ENCODE assay signal across 1 cellular context in the genomic region with DNA sequence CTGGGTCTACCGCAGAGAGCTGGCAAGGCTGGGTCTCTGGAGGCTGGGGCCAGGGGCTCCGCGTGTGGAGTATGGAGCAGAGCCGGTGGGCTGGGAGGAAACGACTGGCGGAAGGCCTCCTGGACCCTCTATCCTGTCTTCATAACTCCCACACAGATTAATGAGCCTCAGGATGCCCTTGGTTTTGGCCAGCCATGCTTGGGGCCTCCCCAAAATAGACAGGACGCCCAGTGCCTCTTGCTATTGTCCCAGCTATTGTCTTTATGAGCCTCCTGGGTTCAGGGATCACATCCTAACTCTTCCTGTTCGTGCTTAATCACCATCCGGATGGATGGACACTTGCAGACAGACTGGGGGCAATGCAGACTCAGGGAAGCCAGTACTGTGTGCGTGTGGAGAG.
TF ChIP-seq lines count a peak whose summit lies in the region.

No MANE protein-coding gene starts in this region.

TF ChIP-seq in GM23338, 12 proteins besides CTCF, POLR2A, EP300 and RAD21:
- no peak for TF ChIP-seq ZNF462 (CRISPR knock-in tag; IDR thresholded peaks at IDR 0.05)
